Comparison of ENCODE assay signal across 30 cellular contexts in genomic region chr3:14281053-14281452, GRCh38.
"Had no signal": no experiment of that assay in that cellular context is flagged by ENCODE, and none has a peak within 500 bp of the region (broad histone marks: within the 10 kb centered on the region; RNA-seq: fewer than 3 reads in every experiment).

No MANE protein-coding gene starts in this region.

- FAIRE-seq: endometrium, endothelial cell of umbilical vein, frontal cortex had no signal

- DNase-seq: activated CD4-positive, alpha-beta memory T cell treated with anti-CD3 and anti-CD28 coated beads for 36 hours; activated CD4-positive, alpha-beta T cell treated with anti-CD3 and anti-CD28 coated beads for 36 hours; activated CD4-positive, alpha-beta T cell treated with anti-CD3 and anti-CD28 coated beads, Interleukin-2, amount 10 ng/mL, durations not matched to agents 24 days and 14 days; activated CD4-positive, CD25-positive, alpha-beta regulatory T cell; activated CD4-positive, CD25-positive, alpha-beta regulatory T cell treated with anti-CD3 and anti-CD28 coated beads, Interleukin-2, amount 50 U/mL, for 72 hours; activated CD8-positive, alpha-beta memory T cell treated with anti-CD3 and anti-CD28 coated beads, Interleukin-2, amount 10 ng/mL, durations not matched to agents 7 days and 5 days; activated CD8-positive, alpha-beta memory T cell treated with anti-CD3 and anti-CD28 coated beads, Interleukin-2, amount 50 U/mL, for 4 hours; activated CD8-positive, alpha-beta T cell treated with anti-CD3 and anti-CD28 coated beads, Interleukin-2, amount 10 ng/mL, durations not matched to agents 7 days and 5 days; activated effector memory CD4-positive, alpha-beta T cell treated with anti-CD3 and anti-CD28 coated beads, Interleukin-2, amount 50 U/mL, for 16 hours; activated naive CD4-positive, alpha-beta T cell treated with anti-CD3 and anti-CD28 coated beads for 36 hours; activated naive CD8-positive, alpha-beta T cell treated with anti-CD3 and anti-CD28 coated beads for 36 hours; activated naive CD8-positive, alpha-beta T cell treated with anti-CD3 and anti-CD28 coated beads, Interleukin-2, amount 50 U/mL, for 24 hours; activated T-cell treated with anti-CD3 and anti-CD28 coated beads, Interleukin-2, amount 50 U/mL, for 1 hour; activated T-cell treated with anti-CD3 and anti-CD28 coated beads, Interleukin-2, amount 50 U/mL, for 48 hours; amygdala; aorta; body of pancreas; central memory CD4-positive, alpha-beta T cell; cerebellar nuclear complex; colonic mucosa; effector CD8-positive, alpha-beta T cell; foreskin fibroblast; T-helper 17 cell; T1000 had no signal

- H3K4me3 ChIP-seq: adrenal gland, body of pancreas, cardiac muscle cell, colonic mucosa had no signal

- H3K27me3 ChIP-seq: adrenal gland, body of pancreas, cardiac muscle cell, colonic mucosa had no signal

- H3K27ac ChIP-seq: adrenal gland, body of pancreas, cardiac muscle cell, colonic mucosa, epithelial cell of prostate had no signal

- H3K9me3 ChIP-seq: adrenal gland, body of pancreas, colonic mucosa had no signal

- H3K4me1 ChIP-seq: adrenal gland, colonic mucosa had no signal

- H3K36me3 ChIP-seq: adrenal gland, cardiac muscle cell, colonic mucosa had no signal
